Comparison of ENCODE assay signal across 1 cellular context in the genomic region with DNA sequence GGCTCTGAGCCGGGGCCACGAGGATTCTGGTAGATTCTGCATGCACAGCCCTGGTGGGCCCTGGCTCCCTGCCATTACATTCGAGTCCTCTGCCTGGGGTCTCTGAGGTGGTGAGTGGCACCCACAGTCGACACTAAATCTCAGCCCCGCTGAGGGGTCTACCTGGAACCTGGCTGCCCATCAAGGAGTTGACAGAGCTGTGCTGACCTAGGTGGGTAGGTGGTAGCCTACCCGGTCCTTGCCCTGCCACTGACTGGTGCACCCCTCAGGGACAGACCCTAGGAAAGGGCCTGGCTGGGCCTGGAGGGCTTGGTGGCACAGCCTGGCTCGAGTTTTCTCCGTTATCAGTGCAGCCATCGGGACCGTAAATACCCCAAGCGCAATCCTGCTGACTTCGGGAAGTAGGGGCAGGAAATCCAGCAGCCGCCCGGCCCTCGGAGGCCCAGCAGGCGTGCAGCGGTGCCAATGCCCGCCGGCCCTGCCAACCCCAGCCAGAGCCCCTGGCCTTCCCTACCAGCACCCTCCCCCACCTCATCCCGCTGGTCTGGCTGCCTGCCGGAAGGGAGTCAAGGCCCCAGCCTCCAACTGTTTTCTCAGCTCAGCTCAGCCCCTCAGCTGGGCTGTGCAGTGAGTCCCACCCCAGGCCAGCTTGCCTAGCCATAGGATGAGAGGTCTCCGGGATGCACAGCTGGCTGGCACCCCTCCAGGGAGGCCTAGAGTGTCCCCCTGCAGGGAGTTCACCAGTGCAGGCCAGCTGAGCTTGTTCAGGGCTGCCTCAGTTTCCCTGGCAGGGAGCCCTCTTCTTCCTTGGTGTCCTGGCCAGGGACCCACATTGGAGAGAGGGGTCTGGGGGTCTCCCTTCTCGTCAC.
TF ChIP-seq lines count a peak whose summit lies in the region.

No MANE protein-coding gene starts in this region.

TF ChIP-seq in HepG2, 621 proteins besides CTCF, POLR2A, EP300 and RAD21 (continued from another document and continues in another):
- TF ChIP-seq, protein P1, sequence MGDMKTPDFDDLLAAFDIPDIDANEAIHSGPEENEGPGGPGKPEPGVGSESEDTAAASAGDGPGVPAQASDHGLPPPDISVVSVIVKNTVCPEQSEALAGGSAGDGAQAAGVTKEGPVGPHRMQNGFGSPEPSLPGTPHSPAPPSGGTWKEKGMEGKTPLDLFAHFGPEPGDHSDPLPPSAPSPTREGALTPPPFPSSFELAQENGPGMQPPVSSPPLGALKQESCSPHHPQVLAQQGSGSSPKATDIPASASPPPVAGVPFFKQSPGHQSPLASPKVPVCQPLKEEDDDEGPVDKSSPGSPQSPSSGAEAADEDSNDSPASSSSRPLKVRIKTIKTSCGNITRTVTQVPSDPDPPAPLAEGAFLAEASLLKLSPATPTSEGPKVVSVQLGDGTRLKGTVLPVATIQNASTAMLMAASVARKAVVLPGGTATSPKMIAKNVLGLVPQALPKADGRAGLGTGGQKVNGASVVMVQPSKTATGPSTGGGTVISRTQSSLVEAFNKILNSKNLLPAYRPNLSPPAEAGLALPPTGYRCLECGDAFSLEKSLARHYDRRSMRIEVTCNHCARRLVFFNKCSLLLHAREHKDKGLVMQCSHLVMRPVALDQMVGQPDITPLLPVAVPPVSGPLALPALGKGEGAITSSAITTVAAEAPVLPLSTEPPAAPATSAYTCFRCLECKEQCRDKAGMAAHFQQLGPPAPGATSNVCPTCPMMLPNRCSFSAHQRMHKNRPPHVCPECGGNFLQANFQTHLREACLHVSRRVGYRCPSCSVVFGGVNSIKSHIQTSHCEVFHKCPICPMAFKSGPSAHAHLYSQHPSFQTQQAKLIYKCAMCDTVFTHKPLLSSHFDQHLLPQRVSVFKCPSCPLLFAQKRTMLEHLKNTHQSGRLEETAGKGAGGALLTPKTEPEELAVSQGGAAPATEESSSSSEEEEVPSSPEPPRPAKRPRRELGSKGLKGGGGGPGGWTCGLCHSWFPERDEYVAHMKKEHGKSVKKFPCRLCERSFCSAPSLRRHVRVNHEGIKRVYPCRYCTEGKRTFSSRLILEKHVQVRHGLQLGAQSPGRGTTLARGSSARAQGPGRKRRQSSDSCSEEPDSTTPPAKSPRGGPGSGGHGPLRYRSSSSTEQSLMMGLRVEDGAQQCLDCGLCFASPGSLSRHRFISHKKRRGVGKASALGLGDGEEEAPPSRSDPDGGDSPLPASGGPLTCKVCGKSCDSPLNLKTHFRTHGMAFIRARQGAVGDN (CRISPR knock-in tag; IDR thresholded peaks at IDR 0.05): peak; percentile 39; the same call in 1 of the 2 replicates
- TF ChIP-seq, protein P2, sequence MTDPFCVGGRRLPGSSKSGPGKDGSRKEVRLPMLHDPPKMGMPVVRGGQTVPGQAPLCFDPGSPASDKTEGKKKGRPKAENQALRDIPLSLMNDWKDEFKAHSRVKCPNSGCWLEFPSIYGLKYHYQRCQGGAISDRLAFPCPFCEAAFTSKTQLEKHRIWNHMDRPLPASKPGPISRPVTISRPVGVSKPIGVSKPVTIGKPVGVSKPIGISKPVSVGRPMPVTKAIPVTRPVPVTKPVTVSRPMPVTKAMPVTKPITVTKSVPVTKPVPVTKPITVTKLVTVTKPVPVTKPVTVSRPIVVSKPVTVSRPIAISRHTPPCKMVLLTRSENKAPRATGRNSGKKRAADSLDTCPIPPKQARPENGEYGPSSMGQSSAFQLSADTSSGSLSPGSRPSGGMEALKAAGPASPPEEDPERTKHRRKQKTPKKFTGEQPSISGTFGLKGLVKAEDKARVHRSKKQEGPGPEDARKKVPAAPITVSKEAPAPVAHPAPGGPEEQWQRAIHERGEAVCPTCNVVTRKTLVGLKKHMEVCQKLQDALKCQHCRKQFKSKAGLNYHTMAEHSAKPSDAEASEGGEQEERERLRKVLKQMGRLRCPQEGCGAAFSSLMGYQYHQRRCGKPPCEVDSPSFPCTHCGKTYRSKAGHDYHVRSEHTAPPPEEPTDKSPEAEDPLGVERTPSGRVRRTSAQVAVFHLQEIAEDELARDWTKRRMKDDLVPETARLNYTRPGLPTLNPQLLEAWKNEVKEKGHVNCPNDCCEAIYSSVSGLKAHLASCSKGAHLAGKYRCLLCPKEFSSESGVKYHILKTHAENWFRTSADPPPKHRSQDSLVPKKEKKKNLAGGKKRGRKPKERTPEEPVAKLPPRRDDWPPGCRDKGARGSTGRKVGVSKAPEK (CRISPR knock-in tag; IDR thresholded peaks at IDR 0.05; ENCODE audit: borderline replicate concordance): no peak
- TF ChIP-seq ZNF501 (CRISPR knock-in tag; IDR thresholded peaks at IDR 0.05) (no peak), ZNF670 (CRISPR knock-in tag; IDR thresholded peaks at IDR 0.05; ENCODE audit: borderline replicate concordance) (no peak), GLI4 (CRISPR knock-in tag; IDR thresholded peaks at IDR 0.05; ENCODE audit: borderline replicate concordance) (no peak), REL (CRISPR knock-in tag; conservative IDR thresholded peaks at IDR 0.05) (no peak), ZSCAN12 (CRISPR knock-in tag; IDR thresholded peaks at IDR 0.05) (no peak), ZNF451 (CRISPR knock-in tag; IDR thresholded peaks at IDR 0.05) (no peak), XRCC5 (optimal IDR thresholded peaks at IDR 0.05; ENCODE audit: low read length) (no peak), ZMAT3 (CRISPR knock-in tag; conservative IDR thresholded peaks at IDR 0.05) (0 out of 2 replicates have a peak, but pooled peaks have one; percentile 39), RARG (CRISPR knock-in tag; IDR thresholded peaks at IDR 0.05; ENCODE audit: low read depth) (no peak), ZNF180 (CRISPR knock-in tag; IDR thresholded peaks at IDR 0.05; ENCODE audit: borderline replicate concordance, low read depth) (no peak), SRSF1 (optimal IDR thresholded peaks at IDR 0.05; ENCODE audit: low read depth, low read length) (peak; percentile 20), PLRG1 (conservative IDR thresholded peaks at IDR 0.05) (no peak), HES4 (CRISPR knock-in tag; IDR thresholded peaks at IDR 0.05; ENCODE audit: borderline replicate concordance) (no peak), ZNF24 (IDR thresholded peaks at IDR 0.05) (no peak), GPN1 (CRISPR knock-in tag; IDR thresholded peaks at IDR 0.05; ENCODE audit: borderline replicate concordance) (no peak), SOX6 (IDR thresholded peaks at IDR 0.05) (no peak), SOX6 (CRISPR knock-in tag; IDR thresholded peaks at IDR 0.05) (no peak), ZNF547 (CRISPR knock-in tag; IDR thresholded peaks at IDR 0.05) (no peak), ZNF556 (CRISPR knock-in tag; IDR thresholded peaks at IDR 0.05; ENCODE audit: borderline replicate concordance) (no peak), HDAC1 (CRISPR knock-in tag; IDR thresholded peaks at IDR 0.05) (no peak), EZH2 (conservative IDR thresholded peaks at IDR 0.05; ENCODE audit: low read depth, low read length) (no peak), PAWR (CRISPR knock-in tag; IDR thresholded peaks at IDR 0.05; ENCODE audit: borderline replicate concordance) (no peak), NFE2L2 (IDR thresholded peaks at IDR 0.05; ENCODE audit: low read length) (no peak)
- TF ChIP-seq, protein P3, sequence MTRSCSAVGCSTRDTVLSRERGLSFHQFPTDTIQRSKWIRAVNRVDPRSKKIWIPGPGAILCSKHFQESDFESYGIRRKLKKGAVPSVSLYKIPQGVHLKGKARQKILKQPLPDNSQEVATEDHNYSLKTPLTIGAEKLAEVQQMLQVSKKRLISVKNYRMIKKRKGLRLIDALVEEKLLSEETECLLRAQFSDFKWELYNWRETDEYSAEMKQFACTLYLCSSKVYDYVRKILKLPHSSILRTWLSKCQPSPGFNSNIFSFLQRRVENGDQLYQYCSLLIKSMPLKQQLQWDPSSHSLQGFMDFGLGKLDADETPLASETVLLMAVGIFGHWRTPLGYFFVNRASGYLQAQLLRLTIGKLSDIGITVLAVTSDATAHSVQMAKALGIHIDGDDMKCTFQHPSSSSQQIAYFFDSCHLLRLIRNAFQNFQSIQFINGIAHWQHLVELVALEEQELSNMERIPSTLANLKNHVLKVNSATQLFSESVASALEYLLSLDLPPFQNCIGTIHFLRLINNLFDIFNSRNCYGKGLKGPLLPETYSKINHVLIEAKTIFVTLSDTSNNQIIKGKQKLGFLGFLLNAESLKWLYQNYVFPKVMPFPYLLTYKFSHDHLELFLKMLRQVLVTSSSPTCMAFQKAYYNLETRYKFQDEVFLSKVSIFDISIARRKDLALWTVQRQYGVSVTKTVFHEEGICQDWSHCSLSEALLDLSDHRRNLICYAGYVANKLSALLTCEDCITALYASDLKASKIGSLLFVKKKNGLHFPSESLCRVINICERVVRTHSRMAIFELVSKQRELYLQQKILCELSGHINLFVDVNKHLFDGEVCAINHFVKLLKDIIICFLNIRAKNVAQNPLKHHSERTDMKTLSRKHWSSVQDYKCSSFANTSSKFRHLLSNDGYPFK (CRISPR knock-in tag; IDR thresholded peaks at IDR 0.05; ENCODE audit: borderline replicate concordance): no peak
- TF ChIP-seq, protein P4, sequence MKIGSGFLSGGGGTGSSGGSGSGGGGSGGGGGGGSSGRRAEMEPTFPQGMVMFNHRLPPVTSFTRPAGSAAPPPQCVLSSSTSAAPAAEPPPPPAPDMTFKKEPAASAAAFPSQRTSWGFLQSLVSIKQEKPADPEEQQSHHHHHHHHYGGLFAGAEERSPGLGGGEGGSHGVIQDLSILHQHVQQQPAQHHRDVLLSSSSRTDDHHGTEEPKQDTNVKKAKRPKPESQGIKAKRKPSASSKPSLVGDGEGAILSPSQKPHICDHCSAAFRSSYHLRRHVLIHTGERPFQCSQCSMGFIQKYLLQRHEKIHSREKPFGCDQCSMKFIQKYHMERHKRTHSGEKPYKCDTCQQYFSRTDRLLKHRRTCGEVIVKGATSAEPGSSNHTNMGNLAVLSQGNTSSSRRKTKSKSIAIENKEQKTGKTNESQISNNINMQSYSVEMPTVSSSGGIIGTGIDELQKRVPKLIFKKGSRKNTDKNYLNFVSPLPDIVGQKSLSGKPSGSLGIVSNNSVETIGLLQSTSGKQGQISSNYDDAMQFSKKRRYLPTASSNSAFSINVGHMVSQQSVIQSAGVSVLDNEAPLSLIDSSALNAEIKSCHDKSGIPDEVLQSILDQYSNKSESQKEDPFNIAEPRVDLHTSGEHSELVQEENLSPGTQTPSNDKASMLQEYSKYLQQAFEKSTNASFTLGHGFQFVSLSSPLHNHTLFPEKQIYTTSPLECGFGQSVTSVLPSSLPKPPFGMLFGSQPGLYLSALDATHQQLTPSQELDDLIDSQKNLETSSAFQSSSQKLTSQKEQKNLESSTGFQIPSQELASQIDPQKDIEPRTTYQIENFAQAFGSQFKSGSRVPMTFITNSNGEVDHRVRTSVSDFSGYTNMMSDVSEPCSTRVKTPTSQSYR (CRISPR knock-in tag; IDR thresholded peaks at IDR 0.05; ENCODE audit: borderline replicate concordance): peak; percentile 72; the same call in 1 of the 2 replicates
- TF ChIP-seq, protein P5, sequence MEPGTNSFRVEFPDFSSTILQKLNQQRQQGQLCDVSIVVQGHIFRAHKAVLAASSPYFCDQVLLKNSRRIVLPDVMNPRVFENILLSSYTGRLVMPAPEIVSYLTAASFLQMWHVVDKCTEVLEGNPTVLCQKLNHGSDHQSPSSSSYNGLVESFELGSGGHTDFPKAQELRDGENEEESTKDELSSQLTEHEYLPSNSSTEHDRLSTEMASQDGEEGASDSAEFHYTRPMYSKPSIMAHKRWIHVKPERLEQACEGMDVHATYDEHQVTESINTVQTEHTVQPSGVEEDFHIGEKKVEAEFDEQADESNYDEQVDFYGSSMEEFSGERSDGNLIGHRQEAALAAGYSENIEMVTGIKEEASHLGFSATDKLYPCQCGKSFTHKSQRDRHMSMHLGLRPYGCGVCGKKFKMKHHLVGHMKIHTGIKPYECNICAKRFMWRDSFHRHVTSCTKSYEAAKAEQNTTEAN (CRISPR knock-in tag; conservative IDR thresholded peaks at IDR 0.05): no peak
- TF ChIP-seq, protein P6, sequence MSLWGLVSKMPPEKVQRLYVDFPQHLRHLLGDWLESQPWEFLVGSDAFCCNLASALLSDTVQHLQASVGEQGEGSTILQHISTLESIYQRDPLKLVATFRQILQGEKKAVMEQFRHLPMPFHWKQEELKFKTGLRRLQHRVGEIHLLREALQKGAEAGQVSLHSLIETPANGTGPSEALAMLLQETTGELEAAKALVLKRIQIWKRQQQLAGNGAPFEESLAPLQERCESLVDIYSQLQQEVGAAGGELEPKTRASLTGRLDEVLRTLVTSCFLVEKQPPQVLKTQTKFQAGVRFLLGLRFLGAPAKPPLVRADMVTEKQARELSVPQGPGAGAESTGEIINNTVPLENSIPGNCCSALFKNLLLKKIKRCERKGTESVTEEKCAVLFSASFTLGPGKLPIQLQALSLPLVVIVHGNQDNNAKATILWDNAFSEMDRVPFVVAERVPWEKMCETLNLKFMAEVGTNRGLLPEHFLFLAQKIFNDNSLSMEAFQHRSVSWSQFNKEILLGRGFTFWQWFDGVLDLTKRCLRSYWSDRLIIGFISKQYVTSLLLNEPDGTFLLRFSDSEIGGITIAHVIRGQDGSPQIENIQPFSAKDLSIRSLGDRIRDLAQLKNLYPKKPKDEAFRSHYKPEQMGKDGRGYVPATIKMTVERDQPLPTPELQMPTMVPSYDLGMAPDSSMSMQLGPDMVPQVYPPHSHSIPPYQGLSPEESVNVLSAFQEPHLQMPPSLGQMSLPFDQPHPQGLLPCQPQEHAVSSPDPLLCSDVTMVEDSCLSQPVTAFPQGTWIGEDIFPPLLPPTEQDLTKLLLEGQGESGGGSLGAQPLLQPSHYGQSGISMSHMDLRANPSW (CRISPR knock-in tag; IDR thresholded peaks at IDR 0.05; ENCODE audit: borderline replicate concordance): no peak
- TF ChIP-seq, protein P7, sequence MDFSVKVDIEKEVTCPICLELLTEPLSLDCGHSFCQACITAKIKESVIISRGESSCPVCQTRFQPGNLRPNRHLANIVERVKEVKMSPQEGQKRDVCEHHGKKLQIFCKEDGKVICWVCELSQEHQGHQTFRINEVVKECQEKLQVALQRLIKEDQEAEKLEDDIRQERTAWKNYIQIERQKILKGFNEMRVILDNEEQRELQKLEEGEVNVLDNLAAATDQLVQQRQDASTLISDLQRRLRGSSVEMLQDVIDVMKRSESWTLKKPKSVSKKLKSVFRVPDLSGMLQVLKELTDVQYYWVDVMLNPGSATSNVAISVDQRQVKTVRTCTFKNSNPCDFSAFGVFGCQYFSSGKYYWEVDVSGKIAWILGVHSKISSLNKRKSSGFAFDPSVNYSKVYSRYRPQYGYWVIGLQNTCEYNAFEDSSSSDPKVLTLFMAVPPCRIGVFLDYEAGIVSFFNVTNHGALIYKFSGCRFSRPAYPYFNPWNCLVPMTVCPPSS (IDR thresholded peaks at IDR 0.05): no peak
- TF ChIP-seq, protein P8, sequence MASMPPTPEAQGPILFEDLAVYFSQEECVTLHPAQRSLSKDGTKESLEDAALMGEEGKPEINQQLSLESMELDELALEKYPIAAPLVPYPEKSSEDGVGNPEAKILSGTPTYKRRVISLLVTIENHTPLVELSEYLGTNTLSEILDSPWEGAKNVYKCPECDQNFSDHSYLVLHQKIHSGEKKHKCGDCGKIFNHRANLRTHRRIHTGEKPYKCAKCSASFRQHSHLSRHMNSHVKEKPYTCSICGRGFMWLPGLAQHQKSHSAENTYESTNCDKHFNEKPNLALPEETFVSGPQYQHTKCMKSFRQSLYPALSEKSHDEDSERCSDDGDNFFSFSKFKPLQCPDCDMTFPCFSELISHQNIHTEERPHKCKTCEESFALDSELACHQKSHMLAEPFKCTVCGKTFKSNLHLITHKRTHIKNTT (CRISPR knock-in tag; IDR thresholded peaks at IDR 0.05): no peak
- TF ChIP-seq, protein P9, sequence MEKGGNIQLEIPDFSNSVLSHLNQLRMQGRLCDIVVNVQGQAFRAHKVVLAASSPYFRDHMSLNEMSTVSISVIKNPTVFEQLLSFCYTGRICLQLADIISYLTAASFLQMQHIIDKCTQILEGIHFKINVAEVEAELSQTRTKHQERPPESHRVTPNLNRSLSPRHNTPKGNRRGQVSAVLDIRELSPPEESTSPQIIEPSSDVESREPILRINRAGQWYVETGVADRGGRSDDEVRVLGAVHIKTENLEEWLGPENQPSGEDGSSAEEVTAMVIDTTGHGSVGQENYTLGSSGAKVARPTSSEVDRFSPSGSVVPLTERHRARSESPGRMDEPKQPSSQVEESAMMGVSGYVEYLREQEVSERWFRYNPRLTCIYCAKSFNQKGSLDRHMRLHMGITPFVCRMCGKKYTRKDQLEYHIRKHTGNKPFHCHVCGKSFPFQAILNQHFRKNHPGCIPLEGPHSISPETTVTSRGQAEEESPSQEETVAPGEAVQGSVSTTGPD (CRISPR knock-in tag; IDR thresholded peaks at IDR 0.05): no peak
